Comparison of ENCODE assay signal across 15 cellular contexts in the genomic region with DNA sequence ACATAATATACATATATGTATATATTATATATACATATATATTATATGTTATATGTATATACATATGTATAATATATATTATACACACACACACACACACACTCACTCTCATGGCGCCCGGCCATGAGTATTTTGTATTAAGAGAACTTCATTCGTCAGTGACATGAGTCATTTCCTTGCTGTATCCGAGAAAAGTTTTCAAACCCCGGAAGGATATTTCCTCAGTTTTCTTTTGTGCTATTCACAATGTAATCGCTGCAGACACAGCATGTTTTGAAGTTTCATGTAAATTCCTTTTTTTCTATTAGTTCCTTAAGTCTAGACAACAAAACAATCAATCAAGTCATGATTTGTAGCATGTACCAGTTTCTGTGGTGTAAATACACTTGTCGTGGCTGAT. TPM values are rescaled to one million over a fixed set of nuclear protein-coding genes. Genes with fewer than 3 reads are reported as not detected.
DNase-seq lines count a peak whose midpoint lies in the region; ATAC-seq, FAIRE-seq and TF ChIP-seq lines count a peak whose summit lies in the region.
"Had no signal": no experiment of that assay in that cellular context is flagged by ENCODE, and none has a peak within 500 bp of the region (broad histone marks: within the 10 kb centered on the region; RNA-seq: fewer than 3 reads in every experiment).

No MANE protein-coding gene starts in this region.

- peaks cover 2% of the 10 kb centered on the region for H3K27me3 Mint-ChIP-seq in astrocyte (ENCODE audit: low read depth, unreplicated experiment)
- H3K27me3 Mint-ChIP-seq in activated naive CD4-positive, alpha-beta T cell treated with anti-CD3 and anti-CD28 coated beads, Interleukin-2, amount 10 ng/mL, durations not matched to agents 7 days and 5 days: no peaks in the 10 kb centered on the region
- H3K27me3 Mint-ChIP-seq: memory B cell had no signal

- no peak overlapping the region for H3K27ac Mint-ChIP-seq in astrocyte (ENCODE audit: unreplicated experiment)
- no peak overlapping the region for H3K27ac Mint-ChIP-seq in activated naive CD4-positive, alpha-beta T cell treated with anti-CD3 and anti-CD28 coated beads, Interleukin-2, amount 10 ng/mL, durations not matched to agents 7 days and 5 days
- H3K27ac Mint-ChIP-seq: memory B cell had no signal

- H3K79me2 ChIP-seq in HepG2 (ENCODE audit: insufficient read depth, low read length): no peaks in the 10 kb centered on the region
- H3K79me2 ChIP-seq in astrocyte (ENCODE audit: insufficient read depth, low read length): no peaks in the 10 kb centered on the region

- no peak for DNase-seq in right lobe of liver
- DNase-seq in HepG2 (ENCODE audit: low spot score): no peak
- DNase-seq in astrocyte (ENCODE audit: low read depth): peak; percentile 66
- DNase-seq in right cardiac atrium: peak in 2 of 3 donors; percentile 41 to 69
- no peak for DNase-seq in hypothalamus (lab: John Stamatoyannopoulos, UW)
- DNase-seq in BE2C: no peak
- no peak for DNase-seq in activated naive CD4-positive, alpha-beta T cell treated with anti-CD3 and anti-CD28 coated beads, Interleukin-2, amount 10 ng/mL, durations not matched to agents 7 days and 5 days
- DNase-seq: amniotic stem cell, MG63, NCI-H82, T1000 had no signal

- ATAC-seq in right lobe of liver (peak; percentile 17 to 62 (median 46)), HepG2 (no peak), right cardiac atrium (peak in 1 of 2 donors; percentile 7), GM19463 (IDR thresholded peaks at IDR 0.05; ENCODE audit: unreplicated experiment) (no peak)
- ATAC-seq: HCT116 had no signal

- H3K27me3 ChIP-seq in right lobe of liver (no peaks in the 10 kb centered on the region), HepG2 (ENCODE audit: control insufficient read depth in 1 of 2, insufficient read depth in 2 of 2, low read length in 2 of 2) (no peaks in the 10 kb centered on the region), astrocyte (ENCODE audit: insufficient read depth, low read length) (no peaks in the 10 kb centered on the region), right cardiac atrium (ENCODE audit: control insufficient read depth, insufficient read depth) (no peaks in the 10 kb centered on the region), BE2C (no peaks in the 10 kb centered on the region)
- H3K27me3 ChIP-seq: esophagus muscularis mucosa, MG63 had no signal

- peaks cover 7% of the 10 kb centered on the region for H3K36me3 Mint-ChIP-seq in astrocyte (ENCODE audit: low read depth, unreplicated experiment)
- H3K36me3 Mint-ChIP-seq in activated naive CD4-positive, alpha-beta T cell treated with anti-CD3 and anti-CD28 coated beads, Interleukin-2, amount 10 ng/mL, durations not matched to agents 7 days and 5 days: no peaks in the 10 kb centered on the region

- H3K9me3 Mint-ChIP-seq in astrocyte (ENCODE audit: unreplicated experiment): no peaks in the 10 kb centered on the region
- no peaks in the 10 kb centered on the region for H3K9me3 Mint-ChIP-seq in activated naive CD4-positive, alpha-beta T cell treated with anti-CD3 and anti-CD28 coated beads, Interleukin-2, amount 10 ng/mL, durations not matched to agents 7 days and 5 days
- H3K9me3 Mint-ChIP-seq: memory B cell had no signal

- CTCF ChIA-PET in HepG2 (lab: Yijun Ruan, JAX; ENCODE audit: low intra/inter-chr PET ratio, low total read pairs): no interaction called here
- CTCF ChIA-PET in activated naive CD4-positive, alpha-beta T cell treated with anti-CD3 and anti-CD28 coated beads, Interleukin-2, amount 10 ng/mL, durations not matched to agents 7 days and 5 days (lab: Charles Lee): interaction anchor here (1.2 kb wide), 1 partner anchor 17 kb away, joined by 3 read pairs; no protein-coding TSS in a partner anchor

- TF ChIP-seq EP300 in HepG2 (IDR thresholded peaks at IDR 0.05; ENCODE audit: low read depth in 2 of 2, low read length in 2 of 2) (no peak), HepG2 (CRISPR knock-in tag; IDR thresholded peaks at IDR 0.05; ENCODE audit: borderline replicate concordance) (no peak)

- H3K27ac ChIP-seq in right lobe of liver (peak overlapping the region in 1 of 3 donors; percentile 63), HepG2 (ENCODE audit: extremely low read length, insufficient read depth, low read length) (no peak overlapping the region), astrocyte (ENCODE audit: low read depth, low read length) (no peak overlapping the region), right cardiac atrium (ENCODE audit: low read length) (no peak overlapping the region)

- TF ChIP-seq POLR2A in right lobe of liver (IDR thresholded peaks at IDR 0.05) (no peak), HepG2 (IDR thresholded peaks at IDR 0.05; ENCODE audit: insufficient read depth in 1 of 2, low read depth in 2 of 2, low read length in 2 of 2) (no peak)

- H2AFZ ChIP-seq in HepG2 (ENCODE audit: low read length) (no peak overlapping the region), astrocyte (ENCODE audit: low read depth, low read length) (peak overlapping the region; percentile 51)

- H3K4me3 ChIP-seq in right lobe of liver (no peak overlapping the region), HepG2 (replicated peaks in 1 of 3; ENCODE audit: insufficient read depth in 1 of 3, low read depth in 2 of 3, low read length in 3 of 3) (no peak overlapping the region), astrocyte (ENCODE audit: insufficient read depth, low read depth, low read length) (no peak overlapping the region), right cardiac atrium (ENCODE audit: low read length) (no peak overlapping the region), BE2C (ENCODE audit: low read depth, low read length) (no peak overlapping the region)
- H3K4me3 ChIP-seq: esophagus muscularis mucosa, MG63 had no signal

- no peak overlapping the region for H3K4me3 Mint-ChIP-seq in astrocyte (ENCODE audit: unreplicated experiment)
- H3K4me3 Mint-ChIP-seq in activated naive CD4-positive, alpha-beta T cell treated with anti-CD3 and anti-CD28 coated beads, Interleukin-2, amount 10 ng/mL, durations not matched to agents 7 days and 5 days: no peak overlapping the region
- H3K4me3 Mint-ChIP-seq: memory B cell had no signal

- in situ Hi-C loops in HepG2 (cut with HindIII; ENCODE audit: extremely low pct_ligation_motif_present, low pct_unique_long_range_greater_than_20kb): no loop called here

- 61% methylated on average over 7 of the region's 7 CpGs for WGBS in right lobe of liver (ENCODE audit: insufficient coverage, low coverage, low lambda C conversion rate, missing lambda C conversion rate)
- 97% methylated on average over 7 of the region's 7 CpGs for WGBS in HepG2 (ENCODE audit: low lambda C conversion rate)
- WGBS in right cardiac atrium: 52% methylated on average over 7 of the region's 7 CpGs

- POLR2A ChIA-PET in HepG2 (lab: Yijun Ruan, JAX): no interaction called here

- intact Hi-C loops in right lobe of liver (cut with DNase I) (no loop called here), HepG2 (cut with micrococcal nuclease; ENCODE audit: unreplicated experiment) (no loop called here), right cardiac atrium (cut with DNase I) (no loop called here)

- FAIRE-seq in HepG2 (lab: Jason Lieb, UNC) (no peak), astrocyte (lab: Jason Lieb, UNC) (no peak)

- H4K20me1 ChIP-seq in HepG2 (ENCODE audit: insufficient read depth, low read length) (no peaks in the 10 kb centered on the region), astrocyte (ENCODE audit: insufficient read depth, low read length) (no peaks in the 10 kb centered on the region)

- no peak overlapping the region for H3K9ac ChIP-seq in HepG2 (ENCODE audit: insufficient read depth, low read depth, low read length)
- H3K9ac ChIP-seq in astrocyte (ENCODE audit: low read length): no peak overlapping the region

- TF ChIP-seq RAD21 in HepG2 (CRISPR knock-in tag; IDR thresholded peaks at IDR 0.05): no peak

- no TSS peak for BruUV-seq in HepG2 (replicated peaks; lab: Mats Ljungman, UMichigan)

- H3K4me1 Mint-ChIP-seq in astrocyte (ENCODE audit: low read depth, unreplicated experiment): peaks cover 4% of the 10 kb centered on the region
- H3K4me1 Mint-ChIP-seq in activated naive CD4-positive, alpha-beta T cell treated with anti-CD3 and anti-CD28 coated beads, Interleukin-2, amount 10 ng/mL, durations not matched to agents 7 days and 5 days: no peaks in the 10 kb centered on the region
- H3K4me1 Mint-ChIP-seq: memory B cell had no signal

- no peak for TF ChIP-seq CTCF in right lobe of liver (IDR thresholded peaks at IDR 0.05)
- no peak for TF ChIP-seq CTCF in HepG2 (CRISPR knock-in tag; IDR thresholded peaks at IDR 0.05)
- TF ChIP-seq CTCF in astrocyte (IDR thresholded peaks at IDR 0.05; ENCODE audit: insufficient read depth, low read depth, low read length): no peak
- no peak for TF ChIP-seq CTCF in BE2C (IDR thresholded peaks at IDR 0.05; ENCODE audit: low read depth, low read length)

- H3K4me2 ChIP-seq in HepG2 (ENCODE audit: low read depth, low read length) (no peak overlapping the region), astrocyte (ENCODE audit: low read length) (peak overlapping the region; percentile 59)

- H3K36me3 ChIP-seq in right lobe of liver (no peaks in the 10 kb centered on the region), HepG2 (replicated peaks in 1 of 2; ENCODE audit: control insufficient read depth in 1 of 2, insufficient read depth in 2 of 2, low read length in 2 of 2) (peaks cover 11 to 25% of the 10 kb centered on the region in 2 experiments; a peak in 4 of 5 replicates), astrocyte (ENCODE audit: insufficient read depth, low read length) (no peaks in the 10 kb centered on the region), BE2C (peaks cover 17% of the 10 kb centered on the region)
- H3K36me3 ChIP-seq: MG63 had no signal

- no peaks in the 10 kb centered on the region for H3K9me3 ChIP-seq in right lobe of liver
- no peaks in the 10 kb centered on the region for H3K9me3 ChIP-seq in HepG2 (ENCODE audit: low read length)
- H3K9me3 ChIP-seq in astrocyte (ENCODE audit: insufficient read depth, low read depth, low read length): no peaks in the 10 kb centered on the region
- no peaks in the 10 kb centered on the region for H3K9me3 ChIP-seq in right cardiac atrium (ENCODE audit: control insufficient read depth, low read length)
- H3K9me3 ChIP-seq in BE2C: no peaks in the 10 kb centered on the region
- H3K9me3 ChIP-seq: esophagus muscularis mucosa, MG63 had no signal

- H3K4me1 ChIP-seq in right lobe of liver: no peaks in the 10 kb centered on the region
- H3K4me1 ChIP-seq in HepG2 (ENCODE audit: insufficient read depth, low read length): no peaks in the 10 kb centered on the region
- H3K4me1 ChIP-seq in astrocyte (ENCODE audit: insufficient read depth, low read length): peaks cover 6% of the 10 kb centered on the region
- no peaks in the 10 kb centered on the region for H3K4me1 ChIP-seq in right cardiac atrium (ENCODE audit: control insufficient read depth, insufficient read depth, low read length)
- H3K4me1 ChIP-seq in BE2C: no peaks in the 10 kb centered on the region

RNA-seq across cellular contexts. Expression of a gene that starts 33.3 kb away (rescaled TPM):
- total RNA-seq in right lobe of liver (not detected), HepG2 (2016; rRNA removed; fragmentation: Illumina TruSeq; extraction: Trizol) (not detected in 2 replicates), astrocyte (not detected in 2 replicates), right cardiac atrium (not detected)
- total RNA-seq in HepG2 (2016; cell fraction: cytosol; rRNA removed; fragmentation: Illumina TruSeq; extraction: Trizol; ENCODE audit: low read depth): not detected in 2 replicates
- total RNA-seq in HepG2 (2016; cell fraction: insoluble cytoplasmic fraction; rRNA removed; fragmentation: Illumina TruSeq; extraction: Trizol): not detected in 2 replicates
- total RNA-seq in HepG2 (2016; cell fraction: membrane; rRNA removed; fragmentation: Illumina TruSeq; extraction: Trizol): not detected in 2 replicates
- not detected in 2 replicates for total RNA-seq in HepG2 (2016; cell fraction: nucleus; rRNA removed; fragmentation: Illumina TruSeq; extraction: Trizol)
- polyA plus RNA-seq in HepG2 (2011; rRNA removed) (not detected in 2 replicates), right cardiac atrium (not detected)
- polyA plus RNA-seq in HepG2 (2011; cell fraction: cytosol; rRNA removed): not detected in 2 replicates
- not detected in 2 replicates for polyA plus RNA-seq in HepG2 (2011; cell fraction: nucleus; rRNA removed)
- not detected in 2 replicates for polyA plus RNA-seq in HepG2 (2012)
- polyA plus RNA-seq in HepG2 (2016; cell fraction: cytosol; fragmentation: Illumina TruSeq; extraction: Trizol; ENCODE audit: low read depth): not detected in 2 replicates
- polyA plus RNA-seq in HepG2 (2016; cell fraction: insoluble cytoplasmic fraction; fragmentation: Illumina TruSeq; extraction: Trizol; ENCODE audit: low read depth): not detected in 2 replicates
- not detected in 2 replicates for polyA plus RNA-seq in HepG2 (2016; cell fraction: membrane; fragmentation: Illumina TruSeq; extraction: Trizol; ENCODE audit: low read depth)
- polyA plus RNA-seq in HepG2 (2016; cell fraction: nucleus; fragmentation: Illumina TruSeq; extraction: Trizol; ENCODE audit: insufficient read depth, low read depth): not detected in 2 replicates
- polyA minus RNA-seq in HepG2 (2011; rRNA and poly(A)+ RNA removed; ENCODE audit: low replicate concordance): not detected in 2 replicates
- polyA minus RNA-seq in HepG2 (2011; cell fraction: cytosol; rRNA and poly(A)+ RNA removed): not detected in 2 replicates
- not detected in 2 replicates for polyA minus RNA-seq in HepG2 (2011; cell fraction: nucleus; rRNA and poly(A)+ RNA removed)
- polyA plus RNA-seq in BE2C (2012; ENCODE audit: insufficient read depth, insufficient read length, low read depth): not detected
- total RNA-seq: esophagus muscularis mucosa had no signal

Comparison
In these comparisons a context has a peak if more than half of its experiments do, and no peak if none do; other contexts are left out.
1. ATAC-seq: peak in right lobe of liver (4 of 4); none in HepG2 (single experiment) and GM19463 (single experiment).
2. DNase-seq: peak in astrocyte (single experiment) and right cardiac atrium (2 of 3); none in right lobe of liver (0 of 3), HepG2 (single experiment), hypothalamus (0 of 51), BE2C (single experiment) and activated naive CD4-positive, alpha-beta T cell treated with anti-CD3 and anti-CD28 coated beads, Interleukin-2, amount 10 ng/mL, durations not matched to agents 7 days and 5 days (single experiment).